8 cellular contexts compared by ENCODE assay signal in genomic region chr22:30968924-30969531, GRCh38. TPM values are rescaled to one million over a fixed set of nuclear protein-coding genes. Genes with fewer than 3 reads are reported as not detected.
A peak's percentile ranks its signal among the peaks of the same experiment; 100 is the strongest.
DNase-seq lines count a peak whose midpoint lies in the region; ATAC-seq and TF ChIP-seq lines count a peak whose summit lies in the region.

TUG1 (plus strand) TSS chr22:30969265.

- no TSS peak for BruUV-seq in Panc1 (replicated peaks; lab: Mats Ljungman, UMichigan)

- CTCF ChIA-PET in Panc1 (lab: Charles Lee), result interaction anchor here (0.6 kb wide), 1 partner anchor 47 kb away, joined by 4 read pairs; no protein-coding TSS in a partner anchor

- POLR2A ChIA-PET in Panc1 (lab: Charles Lee), result interaction anchor here (0.6 to 1.0 kb wide), 4 partner anchors 115 to 159 kb away, joined by 3 to 4 read pairs (median 3); no protein-coding TSS in a partner anchor

- peak within 1 kb of the TSS; percentile 54 for H3K9ac ChIP-seq in muscle layer of colon (ENCODE audit: low read length)

- H3K4me3 ChIP-seq in Panc1 (ENCODE audit: low read depth in 2 of 2, low read length in 2 of 2), result peak within 1 kb of the TSS; percentile 68 to 92
- H3K4me3 ChIP-seq in muscle layer of colon (ENCODE audit: low read depth in 1 of 2, low read length in 2 of 2), result peak within 1 kb of the TSS; percentile 91 to 92

- TF ChIP-seq CTCF in Panc1 (IDR thresholded peaks at IDR 0.05), result no peak

- H3K4me1 ChIP-seq in Panc1 (ENCODE audit: control insufficient read depth, insufficient read depth, low read length) (peaks cover 14% of the 10 kb centered on the region; the same call in 1 of the 2 replicates), muscle layer of colon (ENCODE audit: insufficient read depth, low read length) (peaks cover 25% of the 10 kb centered on the region)

- ATAC-seq in GM21723 (IDR thresholded peaks at IDR 0.05; ENCODE audit: unreplicated experiment) (peak; percentile 90), Panc1 (peak; percentile 96), esophagus mucosa (peak; percentile 97)

- intact Hi-C loops in Panc1 (cut with micrococcal nuclease; ENCODE audit: unreplicated experiment), result loop anchor here (2.0 kb wide), 1 partner anchor 116 kb away; no protein-coding TSS in a partner anchor

- H3K36me3 ChIP-seq in Panc1 (ENCODE audit: control insufficient read depth, insufficient read depth, low read length), result peaks cover 23% of the 10 kb centered on the region
- H3K36me3 ChIP-seq in muscle layer of colon (ENCODE audit: insufficient read depth, low read length), result peaks cover 27% of the 10 kb centered on the region

- H3K27ac ChIP-seq in Panc1 (ENCODE audit: low read length) (peak within 1 kb of the TSS; percentile 91), muscle layer of colon (ENCODE audit: low read depth, low read length) (peak within 1 kb of the TSS; percentile 87)

- H3K9me3 ChIP-seq in Panc1 (ENCODE audit: control insufficient read depth, insufficient read depth, low read depth, low read length) (peaks cover 38% of the 10 kb centered on the region), muscle layer of colon (ENCODE audit: low read length) (peaks cover 25% of the 10 kb centered on the region)

- H3K27me3 ChIP-seq in Panc1 (ENCODE audit: control insufficient read depth, insufficient read depth, low read length) (no peaks in the 10 kb centered on the region), muscle layer of colon (ENCODE audit: control insufficient read depth in 1 of 2, insufficient read depth in 2 of 2, low read length in 2 of 2) (no peaks in the 10 kb centered on the region)

- in situ Hi-C loops in Panc1 (cut with HindIII; ENCODE audit: low pct_unique_long_range_greater_than_20kb, low sequenced_read_pairs), result no loop called here

- DNase-seq in DMS153 treated with DMSO at 0.1 percent for 48 hours (lab: John Stamatoyannopoulos, UW; ENCODE audit: unreplicated experiment) (peak; percentile 87), KG1 (lab: John Stamatoyannopoulos, UW) (peak; percentile 85), Panc1 (ENCODE audit: low read depth, low spot score) (peak; percentile 71)
- peak; percentile 97 to 98 for DNase-seq in activated T-cell treated with anti-CD3 and anti-CD28 coated beads, Interleukin-2, amount 50 U/mL, for 48 hours
- DNase-seq in stimulated activated CD8-positive, alpha-beta memory T cell treated with anti-CD3 and anti-CD28 coated beads, Interleukin-7, amount 100 ng/mL, for 24 hours (ENCODE audit: low read depth), result peak; percentile 93

RNA-seq across cellular contexts. Expression of gene TUG1, which starts in this region (rescaled TPM):
- 69.8 TPM for total RNA-seq in Panc1 (2021; ENCODE audit: unreplicated experiment)
- polyA plus RNA-seq in Panc1 (2012; ENCODE audit: insufficient read length), result 33.1 TPM
- 41.0 TPM for total RNA-seq in esophagus mucosa

Comparison
In these comparisons a context has a peak if more than half of its experiments do, and no peak if none do; other contexts are left out.
1. Peak in every context shown above with its lines: DNase-seq, ATAC-seq, H3K4me3 ChIP-seq and H3K27ac ChIP-seq.